Comparison of ENCODE assay signal across 11 cellular contexts in the genomic region with DNA sequence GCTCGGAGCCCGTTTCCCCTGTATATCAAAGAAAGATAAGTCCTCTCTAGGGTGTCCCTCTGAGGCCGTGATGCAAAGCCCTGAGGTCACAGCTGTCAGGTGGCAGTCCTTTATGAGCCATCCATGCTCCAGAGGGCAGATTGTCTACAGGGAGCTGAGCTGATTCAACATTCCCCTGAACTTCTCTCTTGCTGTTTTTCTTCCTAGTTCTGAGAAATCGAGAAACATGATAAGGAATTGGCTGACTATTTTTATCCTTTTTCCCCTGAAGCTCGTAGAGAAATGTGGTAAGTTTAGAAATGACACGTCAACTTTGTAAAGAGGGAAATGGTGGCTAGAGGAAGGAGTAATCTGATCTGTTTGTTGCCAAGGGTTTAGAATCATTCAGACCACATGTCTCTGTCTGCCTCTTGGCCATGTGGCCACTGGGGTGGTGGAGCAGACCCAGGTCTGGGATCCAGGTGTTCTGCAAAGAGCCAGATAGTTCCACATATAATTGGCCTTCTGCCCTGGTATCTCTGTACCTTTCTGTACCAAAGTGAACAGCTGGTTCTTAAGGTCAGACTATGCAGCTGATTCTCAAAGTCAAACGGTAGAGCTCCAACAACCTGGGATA. TPM values are rescaled to one million over a fixed set of nuclear protein-coding genes. Genes with fewer than 3 reads are reported as not detected.
DNase-seq lines count a peak whose midpoint lies in the region; ATAC-seq and TF ChIP-seq lines count a peak whose summit lies in the region.
"Had no signal": no experiment of that assay in that cellular context is flagged by ENCODE, and none has a peak within 500 bp of the region (broad histone marks: within the 10 kb centered on the region; RNA-seq: fewer than 3 reads in every experiment).

No MANE protein-coding gene starts in this region.

- no peak overlapping the region for H3K4me2 ChIP-seq in PC-9

- ATAC-seq in heart left ventricle (no peak), left cardiac atrium (no peak), thoracic aorta (ENCODE audit: insufficient number of reproducible peaks, low FRiP score, low read depth) (no peak), HG02759 (IDR thresholded peaks at IDR 0.05; ENCODE audit: unreplicated experiment) (no peak)

- POLR2A ChIA-PET in PC-9 (lab: Charles Lee; ENCODE audit: unreplicated experiment), result no interaction called here

- WGBS in heart left ventricle, 4 donors, result 23 to 26% (median 24%) methylated on average over 7 of the region's 7 CpGs

- intact Hi-C loops in heart left ventricle (cut with DNase I) (loop anchor here in 3 of 10 donors (10.0 kb wide), 2 partner anchors 105 to 595 kb away; no protein-coding TSS in a partner anchor), left cardiac atrium (cut with DNase I) (loop anchor here in 1 of 2 donors (10.0 kb wide), 1 partner anchor 595 kb away; no protein-coding TSS in a partner anchor), PC-9 (cut with micrococcal nuclease; ENCODE audit: unreplicated experiment) (loop anchor here (5.0 kb wide), 2 partner anchors 593 to 928 kb away; partner anchors contain the start of gene CLUH)

- no peak for TF ChIP-seq POLR2A in heart left ventricle (IDR thresholded peaks at IDR 0.05)

- H3K4me3 ChIP-seq in heart left ventricle, result no peak overlapping the region
- H3K4me3 ChIP-seq in thoracic aorta, result no peak overlapping the region
- no peak overlapping the region for H3K4me3 ChIP-seq in PC-9
- H3K4me3 ChIP-seq: prostate gland had no signal

- CTCF ChIA-PET in PC-9 (lab: Charles Lee), result no interaction called here

- H2AFZ ChIP-seq in PC-9, result no peak overlapping the region

- no peaks in the 10 kb centered on the region for H4K20me1 ChIP-seq in PC-9 (ENCODE audit: insufficient read depth)

- H3K36me3 Mint-ChIP-seq in glutamatergic neuron (ENCODE audit: unreplicated experiment), result no peaks in the 10 kb centered on the region

- H3K27me3 Mint-ChIP-seq in glutamatergic neuron (ENCODE audit: unreplicated experiment), result peaks cover 7% of the 10 kb centered on the region

- H3K4me3 Mint-ChIP-seq in glutamatergic neuron (ENCODE audit: unreplicated experiment), result peak overlapping the region; percentile 53

- H3K9me3 ChIP-seq in heart left ventricle (no peaks in the 10 kb centered on the region), thoracic aorta (no peaks in the 10 kb centered on the region), PC-9 (ENCODE audit: insufficient read depth, low read depth) (no peaks in the 10 kb centered on the region)
- H3K9me3 ChIP-seq: prostate gland had no signal

- H3F3A ChIP-seq in PC-9 (ENCODE audit: insufficient read depth, low read depth), result peaks cover 19% of the 10 kb centered on the region

- peaks cover 0 to 40% (median 24%) of the 10 kb centered on the region in 12 donors for H3K4me1 ChIP-seq in heart left ventricle
- H3K4me1 ChIP-seq in thoracic aorta (ENCODE audit: control insufficient read depth in 1 of 2, low read depth in 2 of 2), result peaks cover 16% of the 10 kb centered on the region in 2 donors
- 0 out of 2 replicates have a peak, but pooled peaks cover 6% of the 10 kb centered on the region for H3K4me1 ChIP-seq in PC-9 (replicated peaks; ENCODE audit: insufficient read depth)
- H3K4me1 ChIP-seq: prostate gland had no signal

- H3K27ac Mint-ChIP-seq in glutamatergic neuron (ENCODE audit: unreplicated experiment), result peak overlapping the region; percentile 87

- peak in 1 of 5 donors; percentile 39 for DNase-seq in heart left ventricle
- DNase-seq in left cardiac atrium, result no peak
- peak; percentile 57 for DNase-seq in UCSD-AML1 (lab: John Stamatoyannopoulos, UW; ENCODE audit: unreplicated experiment)
- no peak for DNase-seq in glutamatergic neuron
- no peak for DNase-seq in thoracic aorta (ENCODE audit: low spot score)
- no peak for DNase-seq in PC-9
- no peak for DNase-seq in epidermal melanocyte (ENCODE audit: insufficient read length, low spot score)
- DNase-seq: effector memory CD4-positive, alpha-beta T cell had no signal

- no peaks in the 10 kb centered on the region for H3K9me2 ChIP-seq in PC-9 (ENCODE audit: insufficient read depth)

- BruUV-seq in PC-9 (replicated peaks; lab: Mats Ljungman, UMichigan), result no TSS peak

- H3K36me3 ChIP-seq in heart left ventricle (peaks cover 0 to 41% (median 15%) of the 10 kb centered on the region in 9 donors), thoracic aorta (no peaks in the 10 kb centered on the region), PC-9 (ENCODE audit: low read depth) (no peaks in the 10 kb centered on the region)
- H3K36me3 ChIP-seq: prostate gland had no signal

- no peaks in the 10 kb centered on the region for H3K27me3 ChIP-seq in heart left ventricle
- H3K27me3 ChIP-seq in thoracic aorta (replicated peaks; ENCODE audit: insufficient read depth), result no peaks in the 10 kb centered on the region
- H3K27me3 ChIP-seq in PC-9 (ENCODE audit: insufficient read depth, low read depth), result no peaks in the 10 kb centered on the region

- H3K9me3 Mint-ChIP-seq in glutamatergic neuron (ENCODE audit: unreplicated experiment), result peaks cover 7% of the 10 kb centered on the region

- H3K79me2 ChIP-seq in PC-9 (ENCODE audit: low read depth), result peaks cover 5% of the 10 kb centered on the region; the same call in 1 of the 2 replicates

- H3K4me1 Mint-ChIP-seq in glutamatergic neuron (ENCODE audit: low read depth, unreplicated experiment), result peaks cover 10% of the 10 kb centered on the region

- TF ChIP-seq CTCF in heart left ventricle (IDR thresholded peaks at IDR 0.05), result no peak
- TF ChIP-seq CTCF in glutamatergic neuron (IDR thresholded peaks at IDR 0.05; ENCODE audit: partially characterized antibody, unreplicated experiment), result no peak
- TF ChIP-seq CTCF in thoracic aorta (IDR thresholded peaks at IDR 0.05), result no peak
- TF ChIP-seq CTCF in PC-9 (conservative IDR thresholded peaks at IDR 0.05), result no peak

- H3K27ac ChIP-seq in heart left ventricle (peak overlapping the region in 10 of 12 donors; percentile 7 to 82 (median 54)), thoracic aorta (peak overlapping the region; percentile 6 to 14), PC-9 (no peak overlapping the region)
- H3K27ac ChIP-seq: prostate gland, RWPE1 had no signal

RNA-seq across cellular contexts. Expression of gene CTNS, which starts 3.5 kb away (rescaled TPM):
- total RNA-seq in heart left ventricle (10 to 100 TPM in 3 of 9 donors, 1 to 10 TPM in 6; 6.2 to 19.0 (median 8.7) TPM), left cardiac atrium (1 to 10 TPM; 8.3 to 9.6 TPM), glutamatergic neuron (ENCODE audit: unreplicated experiment) (17.2 TPM), thoracic aorta (10 to 100 TPM in 1 of 2 donors, 1 to 10 TPM in 1; 6.6 to 23.3 TPM), PC-9 (2021) (12.5 and 20.0 TPM in 2 replicates)
- polyA plus RNA-seq in heart left ventricle, result 10 to 100 TPM in 1 of 2 donors, 1 to 10 TPM in 1; 6.8 to 10.9 TPM

RNA-seq across cellular contexts. Expression of gene SHPK, which starts 4.0 kb away (rescaled TPM):
- total RNA-seq in heart left ventricle (1 to 10 TPM; 2.5 to 7.3 (median 3.6) TPM), left cardiac atrium (1 to 10 TPM; 4.6 to 6.1 TPM), glutamatergic neuron (ENCODE audit: unreplicated experiment) (35.5 TPM), thoracic aorta (10 to 100 TPM; 10.5 to 16.1 TPM), PC-9 (2021) (19.8 and 21.4 TPM in 2 replicates)
- 1 to 10 TPM; 2.9 to 3.7 TPM for polyA plus RNA-seq in heart left ventricle

RNA-seq across cellular contexts. Expression of gene TAX1BP3, which starts 28.3 kb away (rescaled TPM):
- total RNA-seq in heart left ventricle (100 to 1,000 TPM; 122 to 291 (median 177) TPM), left cardiac atrium (100 to 1,000 TPM; 116 to 142 TPM), glutamatergic neuron (ENCODE audit: unreplicated experiment) (91.4 TPM), thoracic aorta (100 to 1,000 TPM; 127 to 243 TPM), PC-9 (2021) (147 and 168 TPM in 2 replicates)
- polyA plus RNA-seq in heart left ventricle, result 100 to 1,000 TPM; 131 to 203 TPM

RNA-seq across cellular contexts. Expression of gene EMC6, which starts 28.5 kb away (rescaled TPM):
- total RNA-seq in heart left ventricle, result 10 to 100 TPM; 24.2 to 78.2 (median 51.9) TPM
- polyA plus RNA-seq in heart left ventricle, result 100 to 1,000 TPM; 141 to 190 TPM
- total RNA-seq in left cardiac atrium, result 10 to 100 TPM; 51.8 to 51.9 TPM
- total RNA-seq in glutamatergic neuron (ENCODE audit: unreplicated experiment), result 44.4 TPM
- total RNA-seq in thoracic aorta, result 10 to 100 TPM; 10.8 to 17.6 TPM
- 89.6 and 89.9 TPM in 2 replicates for total RNA-seq in PC-9 (2021)

RNA-seq across cellular contexts. Expression of gene TRPV1, which starts 30.9 kb away (rescaled TPM):
- 1 to 10 TPM; 2.0 to 4.5 (median 3.3) TPM for total RNA-seq in heart left ventricle
- 1 to 10 TPM; 1.9 to 4.9 TPM for polyA plus RNA-seq in heart left ventricle
- total RNA-seq in left cardiac atrium, result 1 to 10 TPM; 3.3 to 3.4 TPM
- total RNA-seq in glutamatergic neuron (ENCODE audit: unreplicated experiment), result 29.8 TPM
- total RNA-seq in thoracic aorta, result 1 to 10 TPM; 5.8 to 7.0 TPM
- total RNA-seq in PC-9 (2021), result 7.8 TPM in 2 replicates
